ENCODE assay signal across 21 cellular contexts in genomic region chr18:45569566-45569965, GRCh38. TPM values are rescaled to one million over a fixed set of nuclear protein-coding genes. Genes with fewer than 3 reads are reported as not detected.
"Had no signal": no experiment of that assay in that cellular context is flagged by ENCODE, and none has a peak within 500 bp of the region (broad histone marks: within the 10 kb centered on the region; RNA-seq: fewer than 3 reads in every experiment).

No MANE protein-coding gene starts in this region.

- ATAC-seq: activated CD4-positive, alpha-beta T cell treated with anti-CD3 and anti-CD28 coated beads for 36 hours; activated CD8-positive, alpha-beta memory T cell treated with anti-CD3 and anti-CD28 coated beads, Interleukin-2, amount 10 ng/mL, durations not matched to agents 7 days and 5 days; natural killer cell had no signal

- H3K27me3 ChIP-seq: esophagus muscularis mucosa, hepatocyte, left lung, tibial nerve, vagina had no signal

- H3K4me3 ChIP-seq: esophagus muscularis mucosa, hepatocyte, left lung, tibial nerve, vagina had no signal

- H3K4me1 ChIP-seq: left lung had no signal

- H3K27ac ChIP-seq: esophagus muscularis mucosa, hepatocyte, left lung, tibial nerve, vagina had no signal

- H3K36me3 ChIP-seq: esophagus muscularis mucosa, left lung, tibial nerve, vagina had no signal

- DNase-seq: activated CD4-positive, alpha-beta memory T cell treated with anti-CD3 and anti-CD28 coated beads for 36 hours; activated CD4-positive, alpha-beta T cell treated with anti-CD3 and anti-CD28 coated beads for 36 hours; activated CD8-positive, alpha-beta memory T cell treated with anti-CD3 and anti-CD28 coated beads, Interleukin-2, amount 10 ng/mL, durations not matched to agents 7 days and 5 days; activated naive CD4-positive, alpha-beta T cell treated with anti-CD3 and anti-CD28 coated beads, Interleukin-2, amount 10 ng/mL, durations not matched to agents 7 days and 5 days; activated T-cell treated with anti-CD3 and anti-CD28 coated beads, Interleukin-2, amount 50 U/mL, for 1 hour; cortex of kidney; effector CD4-positive, alpha-beta T cell; left lung; natural killer cell; nucleus accumbens; stimulated activated CD4-positive, alpha-beta T cell treated with anti-CD3 and anti-CD28 coated beads, Interleukin-15, amount 100 ng/mL, for 24 hours; stimulated activated CD4-positive, alpha-beta T cell treated with anti-CD3 and anti-CD28 coated beads, Interleukin-4, amount 100 ng/mL, for 1 hour; stimulated activated naive CD4-positive, alpha-beta T cell had no signal

- H3K9me3 ChIP-seq: esophagus muscularis mucosa, left lung, vagina had no signal

RNA-seq across cellular contexts. Expression of gene SLC14A2, which starts 45.7 kb away (rescaled TPM):
- total RNA-seq: glomerular endothelial cell, mucosa of gallbladder, skeletal muscle tissue, vagina had no signal
- polyA plus RNA-seq: keratinocyte had no signal
